In the genomic region with DNA sequence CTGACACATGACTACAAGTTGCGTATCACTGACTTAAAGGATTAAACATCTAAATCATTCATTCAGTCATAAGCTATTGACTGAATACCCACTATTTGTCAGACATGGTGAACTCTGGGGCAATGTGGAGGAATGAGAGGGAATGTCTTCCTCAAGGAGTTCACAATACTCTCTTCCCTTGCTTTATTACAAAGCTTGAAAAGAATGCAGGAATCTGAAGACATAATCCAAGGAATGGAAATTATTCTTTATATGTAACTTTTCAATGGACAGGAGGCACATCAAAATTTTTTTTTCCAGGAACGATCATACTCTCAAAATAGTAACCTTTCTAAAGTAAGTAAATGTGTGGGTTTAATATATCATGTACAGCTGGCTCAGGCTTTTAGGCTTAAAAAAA, we compare ENCODE assay signal across 20 cellular contexts.
"Had no signal": no experiment of that assay in that cellular context is flagged by ENCODE, and none has a peak within 500 bp of the region (broad histone marks: within the 10 kb centered on the region; RNA-seq: fewer than 3 reads in every experiment).

No MANE protein-coding gene starts in this region.

- H3K36me3 Mint-ChIP-seq: stimulated activated effector memory CD8-positive, alpha-beta T cell treated with anti-CD3 and anti-CD28 coated beads, Interleukin-12 subunit alpha, Interleukin-12 subunit beta, amount 100 ng/mL, for 72 hours had no signal

- H3K27ac Mint-ChIP-seq: immature natural killer cell; nephron; stimulated activated effector memory CD8-positive, alpha-beta T cell treated with anti-CD3 and anti-CD28 coated beads, Interleukin-12 subunit alpha, Interleukin-12 subunit beta, amount 100 ng/mL, for 72 hours; stimulated activated naive CD8-positive, alpha-beta T cell treated with anti-CD3 and anti-CD28 coated beads, Interleukin-15, Interleukin-2, amounts not matched to agents 100 ng/mL and 50 ng/mL, for 24 hours had no signal

- DNase-seq: hypothalamus; kidney; left lung; lower lobe of right lung; naive thymus-derived CD8-positive, alpha-beta T cell; nucleus accumbens; pancreas; posterior cingulate gyrus; retina; stimulated activated CD4-positive, alpha-beta T cell treated with anti-CD3 and anti-CD28 coated beads, Interleukin-4, amount 100 ng/mL, for 24 hours; stimulated activated naive CD4-positive, alpha-beta T cell; tibial artery; upper lobe of right lung had no signal

- H3K4me3 Mint-ChIP-seq: immature natural killer cell; naive thymus-derived CD8-positive, alpha-beta T cell; nephron; neural crest cell; stimulated activated effector memory CD8-positive, alpha-beta T cell treated with anti-CD3 and anti-CD28 coated beads, Interleukin-12 subunit alpha, Interleukin-12 subunit beta, amount 100 ng/mL, for 72 hours; stimulated activated naive CD8-positive, alpha-beta T cell treated with anti-CD3 and anti-CD28 coated beads, Interleukin-15, Interleukin-2, amounts not matched to agents 100 ng/mL and 50 ng/mL, for 24 hours had no signal

- ATAC-seq: left lung; lower lobe of right lung; naive thymus-derived CD8-positive, alpha-beta T cell; pancreas; right cardiac atrium; sciatic nerve; stimulated activated effector memory CD8-positive, alpha-beta T cell treated with anti-CD3 and anti-CD28 coated beads, Interleukin-12 subunit alpha, Interleukin-12 subunit beta, amount 100 ng/mL, for 72 hours; upper lobe of right lung had no signal

- H3K27me3 Mint-ChIP-seq: naive thymus-derived CD8-positive, alpha-beta T cell; stimulated activated naive CD8-positive, alpha-beta T cell treated with anti-CD3 and anti-CD28 coated beads, Interleukin-15, Interleukin-2, amounts not matched to agents 100 ng/mL and 50 ng/mL, for 24 hours had no signal

- H3K9me3 Mint-ChIP-seq: immature natural killer cell; naive thymus-derived CD8-positive, alpha-beta T cell; nephron; neural crest cell; stimulated activated effector memory CD8-positive, alpha-beta T cell treated with anti-CD3 and anti-CD28 coated beads, Interleukin-12 subunit alpha, Interleukin-12 subunit beta, amount 100 ng/mL, for 72 hours; stimulated activated naive CD8-positive, alpha-beta T cell treated with anti-CD3 and anti-CD28 coated beads, Interleukin-15, Interleukin-2, amounts not matched to agents 100 ng/mL and 50 ng/mL, for 24 hours had no signal
